28 cellular contexts compared by ENCODE assay signal in the genomic region with DNA sequence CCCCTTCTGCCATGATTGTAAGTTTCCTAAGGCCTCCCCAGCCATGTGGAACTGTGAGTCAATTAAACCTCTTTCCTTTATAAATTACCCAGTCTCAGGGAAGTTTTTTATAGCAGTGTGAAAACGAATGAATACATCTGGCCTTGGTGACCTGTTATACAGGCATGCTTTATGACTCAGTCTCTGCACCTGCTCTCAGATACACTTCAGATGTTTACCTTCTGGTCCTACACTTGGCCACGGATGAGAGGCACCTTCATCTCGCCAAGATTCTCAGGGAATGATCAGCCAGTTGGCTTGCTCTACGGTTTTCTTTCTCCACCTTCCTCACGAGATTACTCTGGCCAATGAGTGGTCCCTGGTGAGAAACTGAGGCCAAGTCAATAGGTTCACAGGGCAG.
A peak's percentile ranks its signal among the peaks of the same experiment; 100 is the strongest.
DNase-seq lines count a peak whose midpoint lies in the region; ATAC-seq and FAIRE-seq lines count a peak whose summit lies in the region.
"Had no signal": no experiment of that assay in that cellular context is flagged by ENCODE, and none has a peak within 500 bp of the region (broad histone marks: within the 10 kb centered on the region; RNA-seq: fewer than 3 reads in every experiment).

No MANE protein-coding gene starts in this region.

- no peak for FAIRE-seq in small intestine (lab: Jason Lieb, UNC)
- FAIRE-seq: A204.1, GM18507 had no signal

- WGBS in small intestine, 3 donors, result 8 to 49% (median 19%) methylated on average over 5 of the region's 5 CpGs

- H3K4me1 ChIP-seq in small intestine (ENCODE audit: control insufficient read depth in 2 of 2, insufficient read depth in 1 of 2, low read depth in 1 of 2, low read length in 1 of 2), result peaks cover 5 to 7% of the 10 kb centered on the region in 2 donors
- H3K4me1 ChIP-seq: esophagus muscularis mucosa had no signal

- no peak overlapping the region for H3K4me3 ChIP-seq in small intestine (ENCODE audit: low read depth in 1 of 2, low read length in 2 of 2)
- H3K4me3 ChIP-seq: coronary artery, esophagus muscularis mucosa, SK-N-MC, skin epidermis had no signal

- H3K9me3 ChIP-seq in small intestine (ENCODE audit: control insufficient read depth, low read depth), result no peaks in the 10 kb centered on the region
- H3K9me3 ChIP-seq: esophagus muscularis mucosa had no signal

- ATAC-seq in GM18861 (IDR thresholded peaks at IDR 0.05; ENCODE audit: unreplicated experiment), result no peak
- ATAC-seq: natural killer cell had no signal

- H3K36me3 ChIP-seq in small intestine (ENCODE audit: control insufficient read depth in 2 of 2, insufficient read depth in 2 of 2, low read length in 2 of 2), result no peaks in the 10 kb centered on the region
- H3K36me3 ChIP-seq: esophagus muscularis mucosa had no signal

- DNase-seq in NCI-H748 (lab: John Stamatoyannopoulos, UW; ENCODE audit: unreplicated experiment), result peak; percentile 18
- no peak for DNase-seq in NCI-H748 treated with DMSO at 0.1 percent for 48 hours (lab: John Stamatoyannopoulos, UW)
- peak; percentile 40 for DNase-seq in NCI-H446 treated with DMSO at 0.1 percent for 48 hours (lab: John Stamatoyannopoulos, UW)
- DNase-seq in epithelial cell of prostate (ENCODE audit: low read depth, low spot score), result peak; percentile 40
- DNase-seq in small intestine, result peak; percentile 53
- DNase-seq in activated naive CD4-positive, alpha-beta T cell (lab: John Stamatoyannopoulos, UW), result no peak
- no peak for DNase-seq in AG20443 (ENCODE audit: low spot score)
- DNase-seq: activated CD4-positive, alpha-beta T cell treated with anti-CD3 and anti-CD28 coated beads, Interleukin-2, amount 50 U/mL, for 4 hours; activated CD4-positive, CD25-positive, alpha-beta regulatory T cell; activated naive CD4-positive, alpha-beta T cell treated with anti-CD3 and anti-CD28 coated beads, Interleukin-2, amount 10 ng/mL, durations not matched to agents 7 days and 5 days; AML-193; amygdala; CD4-positive, alpha-beta T cell; foreskin melanocyte; HCEC 1CT; hypothalamus; natural killer cell; NCI-H1436 treated with DMSO at 0.1 percent for 48 hours; NCI-H2171; occipital lobe; stimulated activated CD4-positive, alpha-beta T cell treated with anti-CD3 and anti-CD28 coated beads, Interleukin-1b, Interleukin-23, amount 100 ng/mL, for 48 hours had no signal

- H3K27ac ChIP-seq in epithelial cell of prostate, result no peak overlapping the region
- no peak overlapping the region for H3K27ac ChIP-seq in small intestine (ENCODE audit: low read depth in 1 of 2, low read length in 1 of 2)
- H3K27ac ChIP-seq: coronary artery, esophagus muscularis mucosa, SK-N-MC, skin epidermis had no signal

- peaks cover 0 to 2% of the 10 kb centered on the region in 2 donors for H3K27me3 ChIP-seq in small intestine (ENCODE audit: control insufficient read depth in 2 of 2, insufficient read depth in 2 of 2, low read length in 2 of 2)
- H3K27me3 ChIP-seq: esophagus muscularis mucosa had no signal

Comparison
In these comparisons a context has a peak if more than half of its experiments do, and no peak if none do; other contexts are left out.
1. DNase-seq: peak in NCI-H748 (single experiment), NCI-H446 treated with DMSO at 0.1 percent for 48 hours (single experiment), epithelial cell of prostate (single experiment) and small intestine (single experiment); none in NCI-H748 treated with DMSO at 0.1 percent for 48 hours (single experiment), activated naive CD4-positive, alpha-beta T cell (0 of 4) and AG20443 (single experiment).